In genomic region chr5:1109542-1110259, GRCh38 we compare ENCODE assay signal across 10 cellular contexts. TPM values are rescaled to one million over a fixed set of nuclear protein-coding genes. Genes with fewer than 3 reads are reported as not detected.
A peak's percentile ranks its signal among the peaks of the same experiment; 100 is the strongest.
DNase-seq lines count a peak whose midpoint lies in the region; ATAC-seq and TF ChIP-seq lines count a peak whose summit lies in the region.
"Had no signal": no experiment of that assay in that cellular context is flagged by ENCODE, and none has a peak within 500 bp of the region (broad histone marks: within the 10 kb centered on the region; RNA-seq: fewer than 3 reads in every experiment).

No MANE protein-coding gene starts in this region.

- no peak for TF ChIP-seq CTCF in upper lobe of right lung (IDR thresholded peaks at IDR 0.05)

- H3K4me1 ChIP-seq in muscle layer of duodenum (ENCODE audit: control insufficient read depth in 1 of 2, insufficient read depth in 2 of 2, low read length in 2 of 2) = peaks cover 13 to 37% of the 10 kb centered on the region in 2 donors
- H3K4me1 ChIP-seq in upper lobe of right lung = peaks cover 49% of the 10 kb centered on the region

- H3K27ac ChIP-seq in caudate nucleus (ENCODE audit: low read depth, low read length) (peak overlapping the region; percentile 80), muscle layer of duodenum (ENCODE audit: low read length) (peak overlapping the region; percentile 80), upper lobe of right lung (peak overlapping the region; percentile 42)

- peak overlapping the region; percentile 82 for H3K4me3 ChIP-seq in muscle layer of duodenum (ENCODE audit: low read depth in 1 of 2, low read length in 2 of 2)
- H3K4me3 ChIP-seq in upper lobe of right lung = peak overlapping the region; percentile 92

- intact Hi-C loops in left ventricle myocardium superior (cut with micrococcal nuclease) (no loop called here), Right ventricle myocardium inferior (cut with DNase I) (no loop called here), upper lobe of right lung (cut with DNase I) (no loop called here)

- H3K9me3 ChIP-seq in muscle layer of duodenum (ENCODE audit: control insufficient read depth in 1 of 2, low read length in 2 of 2) = no peaks in the 10 kb centered on the region
- no peaks in the 10 kb centered on the region for H3K9me3 ChIP-seq in upper lobe of right lung

- peak; percentile 0 for ATAC-seq in left ventricle myocardium superior
- ATAC-seq in Right ventricle myocardium inferior = no peak
- ATAC-seq in upper lobe of right lung = no peak
- ATAC-seq in GM19351 (IDR thresholded peaks at IDR 0.05; ENCODE audit: unreplicated experiment) = no peak
- no peak for ATAC-seq in HG03159 (IDR thresholded peaks at IDR 0.05; ENCODE audit: unreplicated experiment)

- H3K36me3 ChIP-seq in muscle layer of duodenum (ENCODE audit: control insufficient read depth in 1 of 2, insufficient read depth in 2 of 2, low read length in 2 of 2) (no peaks in the 10 kb centered on the region), upper lobe of right lung (no peaks in the 10 kb centered on the region)

- no peaks in the 10 kb centered on the region for H3K27me3 ChIP-seq in muscle layer of duodenum (ENCODE audit: low read depth, low read length)
- no peaks in the 10 kb centered on the region for H3K27me3 ChIP-seq in upper lobe of right lung

- DNase-seq in left ventricle myocardium superior = peak; percentile 50
- no peak for DNase-seq in Right ventricle myocardium inferior (ENCODE audit: missing footprints)
- no peak for DNase-seq in caudate nucleus (lab: John Stamatoyannopoulos, UW)
- DNase-seq in upper lobe of right lung = no peak
- DNase-seq in NCI-H146 treated with DMSO at 0.1 percent for 48 hours (lab: John Stamatoyannopoulos, UW; ENCODE audit: unreplicated experiment) = no peak
- DNase-seq: activated CD4-positive, CD25-positive, alpha-beta regulatory T cell treated with anti-CD3 and anti-CD28 coated beads, Interleukin-2, amount 50 U/mL, for 72 hours; central memory CD4-positive, alpha-beta T cell had no signal

RNA-seq across cellular contexts. Expression of gene SLC12A7, which starts 2.2 kb away (rescaled TPM):
- 230 TPM for total RNA-seq in left ventricle myocardium superior
- 179 TPM for total RNA-seq in Right ventricle myocardium inferior
- total RNA-seq in upper lobe of right lung = 49.6 TPM
